In the genomic region with DNA sequence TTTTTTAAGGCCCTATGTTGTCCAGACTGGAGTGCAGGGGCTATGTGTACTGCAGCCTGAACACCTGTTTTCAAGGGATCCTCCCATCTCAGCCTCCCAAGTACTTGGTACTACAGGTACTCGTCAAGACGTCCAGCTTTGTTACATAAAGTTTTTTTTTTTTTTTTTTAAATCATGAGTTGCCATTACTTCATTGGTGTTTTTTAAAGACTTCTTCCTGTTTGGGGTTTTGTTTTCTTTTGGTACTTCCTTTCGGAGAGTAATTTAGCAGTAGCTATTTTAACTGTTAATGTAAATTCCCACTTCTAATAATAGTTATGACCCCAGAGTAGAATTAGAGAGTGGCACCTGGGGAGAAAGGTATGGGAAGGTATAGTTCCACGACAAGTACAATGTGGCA, we compare ENCODE assay signal across 12 cellular contexts. TPM values are rescaled to one million over a fixed set of nuclear protein-coding genes. Genes with fewer than 3 reads are reported as not detected.
A peak's percentile ranks its signal among the peaks of the same experiment; 100 is the strongest.
DNase-seq lines count a peak whose midpoint lies in the region; ATAC-seq and TF ChIP-seq lines count a peak whose summit lies in the region.
"Had no signal": no experiment of that assay in that cellular context is flagged by ENCODE, and none has a peak within 500 bp of the region (broad histone marks: within the 10 kb centered on the region; RNA-seq: fewer than 3 reads in every experiment).

No MANE protein-coding gene starts in this region.

- H3K27ac Mint-ChIP-seq in endothelial cell (ENCODE audit: unreplicated experiment), result peak overlapping the region; percentile 86

- WGBS in upper lobe of left lung, 2 donors, result 25 to 34% methylated on average over 4 of the region's 4 CpGs

- H3K4me1 ChIP-seq in left ventricle myocardium inferior (peaks cover 68% of the 10 kb centered on the region), OCI-LY7 (ENCODE audit: insufficient read depth, low read length, poor library complexity, severe bottlenecking) (peaks cover 37% of the 10 kb centered on the region), upper lobe of left lung (peaks cover 48 to 64% (median 59%) of the 10 kb centered on the region in 4 donors), HAP-1 (peaks cover 6% of the 10 kb centered on the region)

- TF ChIP-seq EP300 in upper lobe of left lung (IDR thresholded peaks at IDR 0.05), result no peak

- DNase-seq in left ventricle myocardium inferior, result no peak
- DNase-seq in left ventricle myocardium superior, result no peak
- no peak for DNase-seq in OCI-LY7 (ENCODE audit: low spot score)
- DNase-seq in endothelial cell (ENCODE audit: low spot score), result no peak
- DNase-seq in upper lobe of left lung, result no peak
- DNase-seq in HuH-7 (ENCODE audit: low spot score), result no peak
- no peak for DNase-seq in glomerular visceral epithelial cell (ENCODE audit: extremely low spot score)
- no peak for DNase-seq in HAP-1 (ENCODE audit: low spot score in 2 of 2)
- DNase-seq: HCEC 1CT, NCI-H510A, stomach had no signal

- H3K4me1 Mint-ChIP-seq in endothelial cell (ENCODE audit: unreplicated experiment), result peaks cover 16% of the 10 kb centered on the region

- H3K36me3 Mint-ChIP-seq in endothelial cell (ENCODE audit: low read depth, unreplicated experiment), result peaks cover 61% of the 10 kb centered on the region

- POLR2A ChIA-PET in OCI-LY7 (lab: Charles Lee), result interaction anchor here (0.9 to 1.9 kb wide), 5 partner anchors 9 to 50 kb away, joined by 3 to 9 read pairs (median 5); no protein-coding TSS in a partner anchor

- no peaks in the 10 kb centered on the region for H3K27me3 ChIP-seq in left ventricle myocardium inferior (ENCODE audit: low read depth)
- H3K27me3 ChIP-seq in upper lobe of left lung, result no peaks in the 10 kb centered on the region
- no peaks in the 10 kb centered on the region for H3K27me3 ChIP-seq in HAP-1 (ENCODE audit: low read depth)
- H3K27me3 ChIP-seq: stomach had no signal

- ATAC-seq in left ventricle myocardium superior (no peak), upper lobe of left lung (ENCODE audit: low FRiP score in 2 of 2) (no peak)
- ATAC-seq: SK-N-SH treated with all-trans-retinoic acid at 6 μM for 48 hours had no signal

- TF ChIP-seq POLR2A in upper lobe of left lung (IDR thresholded peaks at IDR 0.05), result no peak

- H3K9me3 Mint-ChIP-seq in endothelial cell (ENCODE audit: unreplicated experiment), result no peaks in the 10 kb centered on the region

- no peaks in the 10 kb centered on the region for H3K9me2 ChIP-seq in OCI-LY7 (ENCODE audit: insufficient read depth, low read length)

- H3K27ac ChIP-seq in left ventricle myocardium inferior (replicated peaks) (peak overlapping the region; percentile 18), OCI-LY7 (ENCODE audit: low read depth, low read length, poor library complexity, severe bottlenecking) (no peak overlapping the region), upper lobe of left lung (peak overlapping the region in 3 of 4 donors; percentile 17 to 71 (median 55))

- H3K79me2 ChIP-seq in OCI-LY7 (ENCODE audit: insufficient read depth, low read depth, low read length), result peaks cover 69% of the 10 kb centered on the region

- peak overlapping the region; percentile 39 for H3K4me3 ChIP-seq in left ventricle myocardium inferior
- no peak overlapping the region for H3K4me3 ChIP-seq in OCI-LY7 (ENCODE audit: low read depth, low read length, poor library complexity, severe bottlenecking)
- peak overlapping the region in 2 of 4 donors; percentile 23 to 32 for H3K4me3 ChIP-seq in upper lobe of left lung
- H3K4me3 ChIP-seq in HAP-1, result no peak overlapping the region

- CTCF ChIA-PET in OCI-LY7 (lab: Charles Lee; ENCODE audit: unreplicated experiment), result interaction anchor here (0.8 to 0.9 kb wide), 2 partner anchors 9 to 30 kb away, joined by 3 to 6 read pairs; no protein-coding TSS in a partner anchor

- H3K27me3 Mint-ChIP-seq in endothelial cell (ENCODE audit: unreplicated experiment), result no peaks in the 10 kb centered on the region

- peak overlapping the region; percentile 31; the same call in 1 of the 2 replicates for H3K4me2 ChIP-seq in OCI-LY7 (ENCODE audit: low read length)

- 0 out of 2 replicates have a peak, but pooled peaks cover 8% of the 10 kb centered on the region for H4K20me1 ChIP-seq in OCI-LY7 (ENCODE audit: insufficient read depth, low read length)

- no peak for TF ChIP-seq CTCF in left ventricle myocardium inferior (IDR thresholded peaks at IDR 0.05; ENCODE audit: borderline replicate concordance)
- TF ChIP-seq CTCF in OCI-LY7 (conservative IDR thresholded peaks at IDR 0.05; ENCODE audit: low read length), result no peak
- no peak for TF ChIP-seq CTCF in endothelial cell (IDR thresholded peaks at IDR 0.05; ENCODE audit: unreplicated experiment)
- no peak for TF ChIP-seq CTCF in upper lobe of left lung (IDR thresholded peaks at IDR 0.05)

- BruUV-seq in OCI-LY7 (replicated peaks; lab: Mats Ljungman, UMichigan), result no TSS peak

- intact Hi-C loops in left ventricle myocardium inferior (cut with micrococcal nuclease), result no loop called here
- intact Hi-C loops in left ventricle myocardium superior (cut with micrococcal nuclease), result no loop called here
- intact Hi-C loops in OCI-LY7 (cut with micrococcal nuclease; ENCODE audit: unreplicated experiment), result no loop called here

- peak overlapping the region; percentile 24 for H3K4me3 Mint-ChIP-seq in endothelial cell (ENCODE audit: unreplicated experiment)

- H3K36me3 ChIP-seq in left ventricle myocardium inferior (peaks cover 90% of the 10 kb centered on the region), OCI-LY7 (ENCODE audit: insufficient read depth, low read length) (peaks cover 98% of the 10 kb centered on the region), upper lobe of left lung (peaks cover 16 to 76% (median 60%) of the 10 kb centered on the region in 4 donors), HAP-1 (replicated peaks) (peaks cover 72% of the 10 kb centered on the region)

- in situ Hi-C loops in HAP-1 (cut with MboI; ENCODE audit: low sequenced_read_pairs), result no loop called here

- H3K9me3 ChIP-seq in left ventricle myocardium inferior (replicated peaks) (no peaks in the 10 kb centered on the region), OCI-LY7 (ENCODE audit: low read length) (peaks cover 9% of the 10 kb centered on the region; the same call in 1 of the 2 replicates), upper lobe of left lung (no peaks in the 10 kb centered on the region), HAP-1 (no peaks in the 10 kb centered on the region)
- H3K9me3 ChIP-seq: stomach had no signal

- H2AFZ ChIP-seq in OCI-LY7 (ENCODE audit: low read length), result no peak overlapping the region

RNA-seq across cellular contexts. Expression of a gene that starts 10.5 kb away (rescaled TPM):
- total RNA-seq in left ventricle myocardium inferior (22.2 TPM), left ventricle myocardium superior (20.6 TPM), OCI-LY7 (2022) (17.1 and 17.6 TPM in 2 replicates), endothelial cell (ENCODE audit: unreplicated experiment) (25.0 TPM), upper lobe of left lung (10 to 100 TPM; 39.3 to 64.6 (median 42.4) TPM)
- 14.9 and 15.1 TPM in 2 replicates for total RNA-seq in OCI-LY7 (2014; rRNA removed; shearing (Covaris generic))

RNA-seq across cellular contexts. Expression of a gene that starts 48.1 kb away (rescaled TPM):
- total RNA-seq in left ventricle myocardium inferior, result 14.6 TPM
- total RNA-seq in left ventricle myocardium superior, result 13.4 TPM
- total RNA-seq in OCI-LY7 (2014; rRNA removed; shearing (Covaris generic)), result 48.2 and 53.9 TPM in 2 replicates
- total RNA-seq in OCI-LY7 (2022), result 54.3 and 57.0 TPM in 2 replicates
- 29.6 TPM for total RNA-seq in endothelial cell (ENCODE audit: unreplicated experiment)
- total RNA-seq in upper lobe of left lung, result 10 to 100 TPM; 26.7 to 43.0 (median 31.0) TPM
